Comparison of ENCODE assay signal across 15 cellular contexts in the genomic region with DNA sequence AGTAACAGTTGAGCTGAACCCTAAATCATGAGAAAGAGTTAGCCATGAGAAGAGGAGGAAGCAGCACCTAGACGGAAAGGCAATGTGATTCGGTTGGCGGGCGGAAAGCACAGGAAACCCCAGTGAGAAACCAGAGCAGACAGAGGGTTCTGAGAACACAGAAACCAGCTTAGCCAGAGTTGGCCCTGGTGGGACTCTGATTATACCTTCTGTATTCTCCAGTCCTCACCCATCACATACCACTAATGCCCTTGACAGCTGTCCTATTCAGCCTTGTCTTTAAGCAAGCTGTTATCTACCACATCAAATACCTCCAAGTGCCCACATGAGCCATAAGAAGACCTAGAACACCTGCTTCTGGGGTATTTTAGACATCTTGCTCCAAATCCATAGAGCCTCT. TPM values are rescaled to one million over a fixed set of nuclear protein-coding genes. Genes with fewer than 3 reads are reported as not detected.
DNase-seq lines count a peak whose midpoint lies in the region; ATAC-seq, FAIRE-seq and TF ChIP-seq lines count a peak whose summit lies in the region.
"Had no signal": no experiment of that assay in that cellular context is flagged by ENCODE, and none has a peak within 500 bp of the region (broad histone marks: within the 10 kb centered on the region; RNA-seq: fewer than 3 reads in every experiment).

No MANE protein-coding gene starts in this region.

- H3K4me2 ChIP-seq in BLaER1 treated with 17β-estradiol and CSF1 and Interleukin-3, amounts not matched to agents 10 nM and 100 nM, result peak overlapping the region in 10 of 11 experiments; percentile 24 to 60 (median 48); a peak in 19 of 22 replicates

- H3K4me1 Mint-ChIP-seq in activated T-helper 17 cell treated with anti-CD3 and anti-CD28 coated beads, Interleukin-2, amount 50 U/mL, for 72 hours, result peaks cover 13% of the 10 kb centered on the region

- H3K4me1 ChIP-seq in BLaER1 treated with 17β-estradiol and CSF1 and Interleukin-3, amounts not matched to agents 10 nM and 100 nM, result peaks cover 16 to 26% (median 23%) of the 10 kb centered on the region in 10 experiments; a peak in 19 of 20 replicates
- H3K4me1 ChIP-seq: pancreas had no signal

- intact Hi-C loops in left ventricle myocardium superior (cut with micrococcal nuclease), result loop anchor here (10.0 kb wide), 1 partner anchor 571 kb away; no protein-coding TSS in a partner anchor
- intact Hi-C loops in posterior vena cava (cut with DNase I), result no loop called here

- DNase-seq in GM12891 (ENCODE audit: insufficient read length, low spot score) (no peak), left ventricle myocardium superior (no peak), DMS79 (lab: John Stamatoyannopoulos, UW) (no peak), posterior vena cava (ENCODE audit: low spot score) (no peak)
- DNase-seq: HCEC 1CT, Karpas-422, NCI-H2081 treated with DMSO at 0.1 percent for 48 hours, pancreas, stomach had no signal

- H3K9me3 Mint-ChIP-seq in activated T-helper 17 cell treated with anti-CD3 and anti-CD28 coated beads, Interleukin-2, amount 50 U/mL, for 72 hours, result no peaks in the 10 kb centered on the region

- H3K27me3 Mint-ChIP-seq in activated T-helper 17 cell treated with anti-CD3 and anti-CD28 coated beads, Interleukin-2, amount 50 U/mL, for 72 hours, result no peaks in the 10 kb centered on the region

- peak overlapping the region; percentile 22 for H3K4me3 Mint-ChIP-seq in activated T-helper 17 cell treated with anti-CD3 and anti-CD28 coated beads, Interleukin-2, amount 50 U/mL, for 72 hours

- no peaks in the 10 kb centered on the region for H3K27me3 ChIP-seq in BLaER1 treated with 17β-estradiol and CSF1 and Interleukin-3, amounts not matched to agents 10 nM and 100 nM
- H3K27me3 ChIP-seq: pancreas, Peyer's patch, stomach had no signal

- no peak overlapping the region for H3K27ac Mint-ChIP-seq in activated T-helper 17 cell treated with anti-CD3 and anti-CD28 coated beads, Interleukin-2, amount 50 U/mL, for 72 hours

- H3K36me3 ChIP-seq in BLaER1 treated with 17β-estradiol and CSF1 and Interleukin-3, amounts not matched to agents 10 nM and 100 nM, result no peaks in the 10 kb centered on the region
- H3K36me3 ChIP-seq: pancreas, Peyer's patch, stomach had no signal

- no peaks in the 10 kb centered on the region for H4K20me1 ChIP-seq in BLaER1 treated with 17β-estradiol and CSF1 and Interleukin-3, amounts not matched to agents 10 nM and 100 nM

- no peaks in the 10 kb centered on the region for H3K9me3 ChIP-seq in BLaER1 treated with 17β-estradiol and CSF1 and Interleukin-3, amounts not matched to agents 10 nM and 100 nM (replicated peaks in 1 of 11)
- H3K9me3 ChIP-seq: pancreas, Peyer's patch, stomach had no signal

- H3K4me3 ChIP-seq in BLaER1 treated with 17β-estradiol and CSF1 and Interleukin-3, amounts not matched to agents 10 nM and 100 nM, result no peak overlapping the region
- H3K4me3 ChIP-seq: lung, pancreas, Peyer's patch, stomach had no signal

- H3K36me3 Mint-ChIP-seq in activated T-helper 17 cell treated with anti-CD3 and anti-CD28 coated beads, Interleukin-2, amount 50 U/mL, for 72 hours (ENCODE audit: low read depth), result no peaks in the 10 kb centered on the region

- no peak for TF ChIP-seq POLR2A in GM12891 (IDR thresholded peaks at IDR 0.05; ENCODE audit: low read depth, low read length)

- no peak overlapping the region for H3K9ac ChIP-seq in BLaER1 treated with 17β-estradiol and CSF1 and Interleukin-3, amounts not matched to agents 10 nM and 100 nM

- no peak overlapping the region for H3K27ac ChIP-seq in BLaER1 treated with 17β-estradiol and CSF1 and Interleukin-3, amounts not matched to agents 10 nM and 100 nM
- H3K27ac ChIP-seq: stomach had no signal

- ATAC-seq in HG03457 (IDR thresholded peaks at IDR 0.05; ENCODE audit: unreplicated experiment), result peak; percentile 55
- peak; percentile 59 for ATAC-seq in activated T-helper 17 cell treated with anti-CD3 and anti-CD28 coated beads, Interleukin-2, amount 50 U/mL, for 72 hours (replicated peaks)
- ATAC-seq in left ventricle myocardium superior, result no peak
- no peak for ATAC-seq in HG03342 (IDR thresholded peaks at IDR 0.05; ENCODE audit: unreplicated experiment)
- ATAC-seq: pancreas had no signal

- FAIRE-seq in GM12891 (lab: Jason Lieb, UNC), result peak; percentile 81
- FAIRE-seq: pancreas had no signal

TF ChIP-seq in GM12891, 5 proteins besides CTCF, POLR2A, EP300 and RAD21:
- no peak for TF ChIP-seq POLR2AphosphoS5 (IDR thresholded peaks at IDR 0.05; ENCODE audit: low read depth, low read length)
- no peak for TF ChIP-seq POU2F2 (IDR thresholded peaks at IDR 0.05; ENCODE audit: low read depth, low read length)
- no peak for TF ChIP-seq SPI1 (IDR thresholded peaks at IDR 0.05; ENCODE audit: low read depth, low read length)
- no peak for TF ChIP-seq TAF1 (IDR thresholded peaks at IDR 0.05; ENCODE audit: low read depth, low read length)
- no peak for TF ChIP-seq PAX5 (IDR thresholded peaks at IDR 0.05; ENCODE audit: insufficient read depth, low read length, severe bottlenecking)

RNA-seq across cellular contexts. Expression of a gene that starts 58.9 kb away (rescaled TPM):
- 0.22 TPM for polyA plus RNA-seq in GM12891 (2012; ENCODE audit: low read depth, missing spikeins)
- total RNA-seq in activated T-helper 17 cell treated with anti-CD3 and anti-CD28 coated beads, Interleukin-2, amount 50 U/mL, for 72 hours, result 1 to 10 TPM; 1.7 to 2.2 TPM
- total RNA-seq in left ventricle myocardium superior, result 2.0 TPM
- total RNA-seq in posterior vena cava, result 10 to 100 TPM in 1 of 2 donors, 1 to 10 TPM in 1; 8.3 to 10.4 TPM

Comparison
In these comparisons a context has a peak if more than half of its experiments do, and no peak if none do; other contexts are left out.
1. ATAC-seq: peak in HG03457 (single experiment) and activated T-helper 17 cell treated with anti-CD3 and anti-CD28 coated beads, Interleukin-2, amount 50 U/mL, for 72 hours (single experiment); none in left ventricle myocardium superior (single experiment) and HG03342 (single experiment).